Comparison of ENCODE assay signal across 1 cellular context in the genomic region with DNA sequence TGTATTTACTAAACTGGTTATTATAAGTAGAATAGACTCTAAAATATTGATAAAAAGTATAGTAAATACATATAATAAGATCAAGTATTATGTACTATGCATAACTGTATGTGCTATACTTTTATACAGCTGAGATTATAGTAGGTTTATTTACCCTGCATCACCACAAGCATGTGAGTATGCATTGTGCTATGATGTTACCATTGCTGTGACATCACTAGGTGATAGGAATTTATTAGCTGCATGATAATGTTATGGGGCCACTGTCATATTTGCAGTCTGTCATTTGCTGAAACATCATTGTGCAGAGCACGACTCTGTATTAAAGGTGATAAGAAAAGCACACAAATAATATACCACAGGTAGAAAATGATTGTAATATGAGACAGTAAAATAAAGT.
TF ChIP-seq lines count a peak whose summit lies in the region.

No MANE protein-coding gene starts in this region.

TF ChIP-seq in GM12878, 131 proteins besides CTCF, POLR2A, EP300 and RAD21:
- TF ChIP-seq RUNX3 (IDR thresholded peaks at IDR 0.05; ENCODE audit: low read length), result no peak
- TF ChIP-seq NR2F1 (conservative IDR thresholded peaks at IDR 0.05), result no peak
- no peak for TF ChIP-seq IKZF1 (conservative IDR thresholded peaks at IDR 0.05)
- no peak for TF ChIP-seq SMC3 (IDR thresholded peaks at IDR 0.05; ENCODE audit: borderline replicate concordance, low read length)
- TF ChIP-seq, protein P1, sequence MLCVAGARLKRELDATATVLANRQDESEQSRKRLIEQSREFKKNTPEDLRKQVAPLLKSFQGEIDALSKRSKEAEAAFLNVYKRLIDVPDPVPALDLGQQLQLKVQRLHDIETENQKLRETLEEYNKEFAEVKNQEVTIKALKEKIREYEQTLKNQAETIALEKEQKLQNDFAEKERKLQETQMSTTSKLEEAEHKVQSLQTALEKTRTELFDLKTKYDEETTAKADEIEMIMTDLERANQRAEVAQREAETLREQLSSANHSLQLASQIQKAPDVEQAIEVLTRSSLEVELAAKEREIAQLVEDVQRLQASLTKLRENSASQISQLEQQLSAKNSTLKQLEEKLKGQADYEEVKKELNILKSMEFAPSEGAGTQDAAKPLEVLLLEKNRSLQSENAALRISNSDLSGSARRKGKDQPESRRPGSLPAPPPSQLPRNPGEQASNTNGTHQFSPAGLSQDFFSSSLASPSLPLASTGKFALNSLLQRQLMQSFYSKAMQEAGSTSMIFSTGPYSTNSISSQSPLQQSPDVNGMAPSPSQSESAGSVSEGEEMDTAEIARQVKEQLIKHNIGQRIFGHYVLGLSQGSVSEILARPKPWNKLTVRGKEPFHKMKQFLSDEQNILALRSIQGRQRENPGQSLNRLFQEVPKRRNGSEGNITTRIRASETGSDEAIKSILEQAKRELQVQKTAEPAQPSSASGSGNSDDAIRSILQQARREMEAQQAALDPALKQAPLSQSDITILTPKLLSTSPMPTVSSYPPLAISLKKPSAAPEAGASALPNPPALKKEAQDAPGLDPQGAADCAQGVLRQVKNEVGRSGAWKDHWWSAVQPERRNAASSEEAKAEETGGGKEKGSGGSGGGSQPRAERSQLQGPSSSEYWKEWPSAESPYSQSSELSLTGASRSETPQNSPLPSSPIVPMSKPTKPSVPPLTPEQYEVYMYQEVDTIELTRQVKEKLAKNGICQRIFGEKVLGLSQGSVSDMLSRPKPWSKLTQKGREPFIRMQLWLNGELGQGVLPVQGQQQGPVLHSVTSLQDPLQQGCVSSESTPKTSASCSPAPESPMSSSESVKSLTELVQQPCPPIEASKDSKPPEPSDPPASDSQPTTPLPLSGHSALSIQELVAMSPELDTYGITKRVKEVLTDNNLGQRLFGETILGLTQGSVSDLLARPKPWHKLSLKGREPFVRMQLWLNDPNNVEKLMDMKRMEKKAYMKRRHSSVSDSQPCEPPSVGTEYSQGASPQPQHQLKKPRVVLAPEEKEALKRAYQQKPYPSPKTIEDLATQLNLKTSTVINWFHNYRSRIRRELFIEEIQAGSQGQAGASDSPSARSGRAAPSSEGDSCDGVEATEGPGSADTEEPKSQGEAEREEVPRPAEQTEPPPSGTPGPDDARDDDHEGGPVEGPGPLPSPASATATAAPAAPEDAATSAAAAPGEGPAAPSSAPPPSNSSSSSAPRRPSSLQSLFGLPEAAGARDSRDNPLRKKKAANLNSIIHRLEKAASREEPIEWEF (IDR thresholded peaks at IDR 0.05; ENCODE audit: insufficient replicate concordance, low read depth, low read length), result no peak
- TF ChIP-seq NBN (IDR thresholded peaks at IDR 0.05), result no peak
- no peak for TF ChIP-seq KLF5 (IDR thresholded peaks at IDR 0.05; ENCODE audit: partially characterized antibody)
- TF ChIP-seq WRNIP1 (IDR thresholded peaks at IDR 0.05; ENCODE audit: borderline replicate concordance, low read depth, low read length), result no peak
- TF ChIP-seq ZNF207 (IDR thresholded peaks at IDR 0.05; ENCODE audit: borderline replicate concordance), result no peak
